Comparison of ENCODE assay signal across 1 cellular context in the genomic region with DNA sequence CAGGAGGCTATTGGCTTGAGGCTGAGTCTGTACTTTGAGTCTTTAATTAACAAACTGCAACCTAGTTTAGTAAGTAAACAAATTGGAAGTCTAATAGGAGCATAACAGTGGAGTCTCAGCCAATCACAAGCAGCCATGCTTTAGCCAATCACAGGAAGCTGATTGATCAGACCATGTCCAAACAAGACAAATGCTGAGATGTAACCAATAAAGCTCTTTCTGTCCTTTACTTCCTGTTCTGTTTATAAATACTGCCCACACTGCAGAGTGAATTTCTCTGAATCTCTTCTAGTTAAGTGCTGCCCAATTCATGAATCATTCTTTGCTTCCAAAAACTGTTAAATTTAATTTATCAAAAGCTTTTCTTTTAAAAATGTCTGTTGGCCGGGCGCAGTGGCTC.
TF ChIP-seq lines count a peak whose summit lies in the region.

No MANE protein-coding gene starts in this region.

TF ChIP-seq in HCT116, 20 proteins besides CTCF, POLR2A, EP300 and RAD21 (continued from another document):
- TF ChIP-seq, protein P1, sequence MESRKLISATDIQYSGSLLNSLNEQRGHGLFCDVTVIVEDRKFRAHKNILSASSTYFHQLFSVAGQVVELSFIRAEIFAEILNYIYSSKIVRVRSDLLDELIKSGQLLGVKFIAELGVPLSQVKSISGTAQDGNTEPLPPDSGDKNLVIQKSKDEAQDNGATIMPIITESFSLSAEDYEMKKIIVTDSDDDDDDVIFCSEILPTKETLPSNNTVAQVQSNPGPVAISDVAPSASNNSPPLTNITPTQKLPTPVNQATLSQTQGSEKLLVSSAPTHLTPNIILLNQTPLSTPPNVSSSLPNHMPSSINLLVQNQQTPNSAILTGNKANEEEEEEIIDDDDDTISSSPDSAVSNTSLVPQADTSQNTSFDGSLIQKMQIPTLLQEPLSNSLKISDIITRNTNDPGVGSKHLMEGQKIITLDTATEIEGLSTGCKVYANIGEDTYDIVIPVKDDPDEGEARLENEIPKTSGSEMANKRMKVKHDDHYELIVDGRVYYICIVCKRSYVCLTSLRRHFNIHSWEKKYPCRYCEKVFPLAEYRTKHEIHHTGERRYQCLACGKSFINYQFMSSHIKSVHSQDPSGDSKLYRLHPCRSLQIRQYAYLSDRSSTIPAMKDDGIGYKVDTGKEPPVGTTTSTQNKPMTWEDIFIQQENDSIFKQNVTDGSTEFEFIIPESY (IDR thresholded peaks at IDR 0.05; ENCODE audit: extremely low read depth, insufficient replicate concordance, low read length): no peak
- TF ChIP-seq ZFX (IDR thresholded peaks at IDR 0.05): no peak
- TF ChIP-seq POLR2AphosphoS5 (IDR thresholded peaks at IDR 0.05; ENCODE audit: low read depth, low read length): no peak
- no peak for TF ChIP-seq CBX3 (IDR thresholded peaks at IDR 0.05; ENCODE audit: low read depth)
